8 cellular contexts compared by ENCODE assay signal in the genomic region with DNA sequence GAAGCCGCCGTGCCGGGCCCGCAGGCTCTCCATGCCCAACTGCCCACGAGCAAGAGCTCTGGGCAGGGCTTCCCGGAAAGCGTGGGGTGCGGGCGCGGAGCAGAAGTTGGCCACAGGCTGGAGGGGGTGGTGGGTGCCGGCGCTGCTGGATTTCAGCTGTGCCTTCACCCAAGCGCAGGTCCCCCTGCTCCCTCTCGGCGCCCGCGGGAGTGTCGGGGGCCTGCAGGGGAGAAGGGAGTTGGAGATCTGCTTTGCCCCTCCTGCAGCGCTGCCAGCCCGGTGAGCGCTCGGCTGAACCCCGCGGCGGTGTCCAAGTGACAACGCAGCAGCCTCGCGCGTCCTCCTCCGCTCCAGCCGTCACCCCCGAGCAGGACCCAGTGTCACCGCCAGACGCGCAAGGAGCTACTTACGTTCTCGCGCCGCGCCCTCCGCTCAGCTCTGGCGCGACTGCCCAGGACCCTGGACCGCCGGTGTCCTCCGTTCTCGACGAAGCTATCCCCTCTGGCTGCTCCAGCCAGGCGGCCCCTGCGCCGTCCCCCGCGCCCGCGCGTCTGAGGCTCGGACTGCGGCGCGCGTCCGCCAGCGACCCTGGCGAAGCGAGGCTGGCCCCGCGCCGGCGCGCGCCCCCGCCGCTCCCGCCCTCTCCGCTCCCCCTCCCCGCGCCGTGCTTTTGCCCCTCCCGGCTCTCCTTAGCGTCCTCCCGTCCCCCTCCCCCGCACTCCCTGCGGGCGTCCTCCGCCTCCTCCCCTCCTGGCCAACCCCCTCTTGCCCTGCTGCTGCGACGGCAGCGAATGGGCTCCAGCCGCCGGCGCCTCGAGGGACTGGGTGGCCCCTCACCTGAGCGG. TPM values are rescaled to one million over a fixed set of nuclear protein-coding genes. Genes with fewer than 3 reads are reported as not detected.
A peak's percentile ranks its signal among the peaks of the same experiment; 100 is the strongest.
DNase-seq lines count a peak whose midpoint lies in the region; ATAC-seq and TF ChIP-seq lines count a peak whose summit lies in the region.

A gene (minus strand): TSS at position 604 of the 845 bp plus-strand sequence. CDS start 216,372 bp downstream, outside the sequence.

- H3K4me3 Mint-ChIP-seq in immature natural killer cell = peak within 1 kb of the TSS in 2 of 5 donors; percentile 7 to 29

- H2AFZ ChIP-seq in osteoblast (ENCODE audit: low read length) = peak within 1 kb of the TSS; percentile 86

- no peak within 1 kb of the TSS for H3K27ac Mint-ChIP-seq in activated naive CD4-positive, alpha-beta T cell treated with anti-CD3 and anti-CD28 coated beads, Interleukin-2, amount 50 U/mL, for 72 hours
- H3K27ac Mint-ChIP-seq in immature natural killer cell = no peak within 1 kb of the TSS

- H3K79me2 ChIP-seq in osteoblast (ENCODE audit: insufficient read depth, low read length) = no peaks in the 10 kb centered on the region

- peaks cover 2 to 47% (median 13%) of the 10 kb centered on the region in 3 donors for H3K27me3 Mint-ChIP-seq in immature natural killer cell (ENCODE audit: low read depth in 3 of 3)

- peaks cover 40% of the 10 kb centered on the region for H3K27me3 ChIP-seq in osteoblast (ENCODE audit: insufficient read depth, low read length)

- peaks cover 10% of the 10 kb centered on the region for H3K4me1 ChIP-seq in osteoblast (ENCODE audit: insufficient read depth, low read length)

- peaks cover 0 to 14% of the 10 kb centered on the region in 2 donors for H3K4me1 Mint-ChIP-seq in immature natural killer cell

- H3K9me3 ChIP-seq in osteoblast (ENCODE audit: low read depth, low read length) = no peaks in the 10 kb centered on the region

- H3K36me3 ChIP-seq in osteoblast (ENCODE audit: insufficient read depth, low read length) = no peaks in the 10 kb centered on the region

- H3K4me2 ChIP-seq in osteoblast (ENCODE audit: insufficient read depth, low read length) = peak within 1 kb of the TSS; percentile 71

- peak; percentile 85 for DNase-seq in DMS53 treated with DMSO at 0.1 percent for 48 hours (lab: John Stamatoyannopoulos, UW; ENCODE audit: unreplicated experiment)
- peak; percentile 81 for DNase-seq in NCI-H510A (lab: John Stamatoyannopoulos, UW)
- peak in 1 of 2 donors; percentile 47 for DNase-seq in activated naive CD4-positive, alpha-beta T cell treated with anti-CD3 and anti-CD28 coated beads, Interleukin-2, amount 50 U/mL, for 72 hours (ENCODE audit: low spot score in 2 of 2)
- DNase-seq in glomerular visceral epithelial cell (ENCODE audit: extremely low spot score) = peak; percentile 20
- peak; percentile 89 for DNase-seq in osteoblast (ENCODE audit: insufficient read length, low spot score, missing footprints)
- no peak for DNase-seq in immature natural killer cell

- peak; percentile 46 for ATAC-seq in HG02759 (IDR thresholded peaks at IDR 0.05; ENCODE audit: unreplicated experiment)
- ATAC-seq in activated naive CD4-positive, alpha-beta T cell treated with anti-CD3 and anti-CD28 coated beads, Interleukin-2, amount 50 U/mL, for 72 hours = peak; percentile 54 to 66
- ATAC-seq in HG02623 (IDR thresholded peaks at IDR 0.05; ENCODE audit: unreplicated experiment) = no peak

- H3K36me3 Mint-ChIP-seq in activated naive CD4-positive, alpha-beta T cell treated with anti-CD3 and anti-CD28 coated beads, Interleukin-2, amount 50 U/mL, for 72 hours = peaks cover 0 to 17% of the 10 kb centered on the region in 2 donors
- peaks cover 4 to 12% (median 6%) of the 10 kb centered on the region in 3 donors for H3K36me3 Mint-ChIP-seq in immature natural killer cell

- H3K27ac ChIP-seq in osteoblast (ENCODE audit: low read depth, low read length) = no peak within 1 kb of the TSS

- H4K20me1 ChIP-seq in osteoblast (ENCODE audit: insufficient read depth, low read length) = no peaks in the 10 kb centered on the region

- peak within 1 kb of the TSS; percentile 72 for H3K4me3 ChIP-seq in osteoblast (ENCODE audit: insufficient read depth, low read length)

- TF ChIP-seq CTCF in osteoblast (IDR thresholded peaks at IDR 0.05; ENCODE audit: extremely low read depth, low read depth, low read length) = no peak

- H3K9me3 Mint-ChIP-seq in activated naive CD4-positive, alpha-beta T cell treated with anti-CD3 and anti-CD28 coated beads, Interleukin-2, amount 50 U/mL, for 72 hours = no peaks in the 10 kb centered on the region
- H3K9me3 Mint-ChIP-seq in immature natural killer cell = peaks cover 0 to 1% (median 0%) of the 10 kb centered on the region in 6 donors

RNA-seq across cellular contexts. Expression of the gene that starts here (rescaled TPM):
- under 1 TPM; 0.09 to 0.80 TPM for total RNA-seq in activated naive CD4-positive, alpha-beta T cell treated with anti-CD3 and anti-CD28 coated beads, Interleukin-2, amount 50 U/mL, for 72 hours
- 0.88 and 2.2 TPM in 2 replicates for total RNA-seq in osteoblast
- polyA plus RNA-seq in immature natural killer cell = not detected

Comparison
In these comparisons a context has a peak if more than half of its experiments do, and no peak if none do; other contexts are left out.
1. Peak in ATAC-seq in activated naive CD4-positive, alpha-beta T cell treated with anti-CD3 and anti-CD28 coated beads, Interleukin-2, amount 50 U/mL, for 72 hours; RNA of the gene not detected or under 1 TPM.
2. DNase-seq: peak in DMS53 treated with DMSO at 0.1 percent for 48 hours (single experiment), NCI-H510A (single experiment), glomerular visceral epithelial cell (single experiment) and osteoblast (single experiment); none in immature natural killer cell (0 of 3).